In the genomic region with DNA sequence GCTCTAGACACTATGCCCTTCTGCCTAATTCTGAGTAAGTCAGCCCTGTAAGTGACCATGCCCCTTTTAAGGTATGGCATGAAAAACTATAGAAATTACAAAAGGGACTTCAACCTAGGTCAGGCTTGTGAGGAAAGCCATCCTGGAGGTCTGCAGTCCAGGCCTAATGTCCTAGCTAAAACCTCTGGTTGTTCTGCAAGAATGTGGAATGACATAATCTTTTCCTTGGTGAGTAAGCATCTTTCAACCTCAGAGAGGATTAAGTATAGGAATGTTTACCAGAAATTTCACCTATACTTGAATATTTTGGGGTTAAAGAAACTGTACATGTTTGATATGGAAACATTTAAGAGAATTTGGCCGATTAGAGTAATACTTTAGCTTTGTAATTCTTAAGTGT, we compare ENCODE assay signal across 13 cellular contexts. TPM values are rescaled to one million over a fixed set of nuclear protein-coding genes. Genes with fewer than 3 reads are reported as not detected.
DNase-seq lines count a peak whose midpoint lies in the region; ATAC-seq and TF ChIP-seq lines count a peak whose summit lies in the region.
"Had no signal": no experiment of that assay in that cellular context is flagged by ENCODE, and none has a peak within 500 bp of the region (broad histone marks: within the 10 kb centered on the region; RNA-seq: fewer than 3 reads in every experiment).

No MANE protein-coding gene starts in this region.

- H4K20me1 ChIP-seq in fibroblast of lung (ENCODE audit: control insufficient read depth, extremely low read depth, insufficient read depth, low read length): no peaks in the 10 kb centered on the region

- H3K9me3 ChIP-seq in fibroblast of lung (ENCODE audit: control insufficient read depth, insufficient read depth, low read depth, low read length): no peaks in the 10 kb centered on the region
- H3K9me3 ChIP-seq: body of pancreas, ovary had no signal

- H3K4me3 ChIP-seq in fibroblast of lung (replicated peaks in 1 of 4; ENCODE audit: control extremely low read depth in 1 of 4, insufficient read depth in 1 of 4, low read depth in 3 of 4, low read length in 4 of 4) (no peak overlapping the region), skeletal muscle cell (ENCODE audit: low read depth, low read length) (no peak overlapping the region)
- H3K4me3 ChIP-seq: body of pancreas, esophagus muscularis mucosa, ovary had no signal

- H3K27ac ChIP-seq in fibroblast of lung (ENCODE audit: insufficient read depth, low read length): no peak overlapping the region
- H3K27ac ChIP-seq: body of pancreas, esophagus muscularis mucosa had no signal

- no peak overlapping the region for H2AFZ ChIP-seq in fibroblast of lung (ENCODE audit: low read length)

- H3K9ac ChIP-seq in fibroblast of lung (ENCODE audit: insufficient read depth, low read length): no peak overlapping the region

- no peak overlapping the region for H3K4me2 ChIP-seq in fibroblast of lung (ENCODE audit: extremely low read depth, insufficient read depth, low read length)

- DNase-seq in GM03348 (ENCODE audit: low spot score) (peak; percentile 73), RPMI7951 (ENCODE audit: low read depth) (peak; percentile 47), fibroblast of lung (ENCODE audit: low read depth in 2 of 2) (peak; percentile 44 to 88), skeletal muscle cell (ENCODE audit: low read depth) (peak; percentile 67), NCI-H748 treated with DMSO at 0.1 percent for 48 hours (lab: John Stamatoyannopoulos, UW) (no peak), sciatic nerve (ENCODE audit: low spot score) (no peak), DMS 273 treated with DMSO at 0.1 percent for 48 hours (lab: John Stamatoyannopoulos, UW) (no peak)
- DNase-seq: body of pancreas, left ventricle myocardium superior, NCI-H187 treated with DMSO at 0.1 percent for 48 hours had no signal

- H3K4me1 ChIP-seq in fibroblast of lung (ENCODE audit: control insufficient read depth, extremely low read depth, insufficient read depth, low read length): peaks cover 6% of the 10 kb centered on the region

- ATAC-seq in HG02610 (IDR thresholded peaks at IDR 0.05; ENCODE audit: unreplicated experiment): no peak
- ATAC-seq in sciatic nerve: no peak
- ATAC-seq: body of pancreas, left ventricle myocardium superior had no signal

- H3K79me2 ChIP-seq in fibroblast of lung (ENCODE audit: control insufficient read depth, insufficient read depth, low read length): no peaks in the 10 kb centered on the region

- no peaks in the 10 kb centered on the region for H3K36me3 ChIP-seq in fibroblast of lung (ENCODE audit: control insufficient read depth, insufficient read depth, low read length)
- H3K36me3 ChIP-seq: esophagus muscularis mucosa, ovary had no signal

- TF ChIP-seq CTCF in fibroblast of lung (conservative IDR thresholded peaks at IDR 0.05 in 1 of 2, IDR thresholded peaks at IDR 0.05 in 1 of 2; ENCODE audit: low read depth in 1 of 2, low read length in 2 of 2): no peak

- H3K27me3 ChIP-seq in fibroblast of lung (ENCODE audit: control insufficient read depth, insufficient read depth, low read length): no peaks in the 10 kb centered on the region
- H3K27me3 ChIP-seq: body of pancreas, esophagus muscularis mucosa, ovary had no signal

- intact Hi-C loops in sciatic nerve (cut with DNase I): no loop called here

RNA-seq across cellular contexts. Expression of gene HPSE, which starts 23.8 kb away (rescaled TPM):
- 0.48 and 0.59 TPM in 2 replicates for total RNA-seq in RPMI7951 (2014; rRNA removed; shearing (Covaris generic))
- total RNA-seq in fibroblast of lung: 0.17 and 0.26 TPM in 2 replicates
- polyA plus RNA-seq in fibroblast of lung: 0.26 and 0.47 TPM in 2 replicates
- polyA plus RNA-seq in fibroblast of lung (2012): 0.14 and 0.65 TPM in 2 replicates
- 0.26 TPM in 1 of 2 replicates, not detected in the other for polyA minus RNA-seq in fibroblast of lung (ENCODE audit: low replicate concordance)
- 4.1 TPM for total RNA-seq in sciatic nerve

Comparison
In these comparisons a context has a peak if more than half of its experiments do, and no peak if none do; other contexts are left out.
1. DNase-seq: peak in GM03348 (single experiment), RPMI7951 (single experiment), fibroblast of lung (2 of 2) and skeletal muscle cell (single experiment); none in NCI-H748 treated with DMSO at 0.1 percent for 48 hours (single experiment), sciatic nerve (single experiment) and DMS 273 treated with DMSO at 0.1 percent for 48 hours (single experiment).